In the genomic region with DNA sequence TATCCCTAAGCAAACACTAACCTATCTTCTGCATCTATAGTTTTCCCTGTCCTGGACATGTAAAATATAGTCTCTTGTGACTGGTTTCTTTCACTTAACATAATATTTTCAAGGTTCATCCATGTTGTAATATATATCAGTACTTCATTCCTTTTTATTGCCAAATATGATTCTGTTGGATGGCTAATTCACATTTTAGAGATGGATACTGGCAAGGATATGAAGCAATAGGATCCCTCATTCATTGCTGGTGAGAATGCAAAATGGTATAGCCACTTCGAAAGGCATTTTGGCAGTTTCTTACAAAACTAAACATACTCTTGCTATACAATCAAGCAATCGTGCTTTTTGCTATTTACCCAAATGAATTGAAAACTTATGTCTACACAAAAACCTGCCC, we compare ENCODE assay signal across 1 cellular context.
TF ChIP-seq lines count a peak whose summit lies in the region.

No MANE protein-coding gene starts in this region.

TF ChIP-seq in A549, 52 proteins besides CTCF, POLR2A, EP300 and RAD21:
- TF ChIP-seq CHD4 (IDR thresholded peaks at IDR 0.05; ENCODE audit: borderline replicate concordance) (no peak), CBX2 (IDR thresholded peaks at IDR 0.05; ENCODE audit: borderline replicate concordance, low read depth) (no peak), FOXS1 (CRISPR knock-in tag; IDR thresholded peaks at IDR 0.05) (no peak), FOSL2 (IDR thresholded peaks at IDR 0.05) (no peak), FOSL2 (CRISPR knock-in tag; IDR thresholded peaks at IDR 0.05) (no peak), JUN (IDR thresholded peaks at IDR 0.05) (no peak)
